In the genomic region with DNA sequence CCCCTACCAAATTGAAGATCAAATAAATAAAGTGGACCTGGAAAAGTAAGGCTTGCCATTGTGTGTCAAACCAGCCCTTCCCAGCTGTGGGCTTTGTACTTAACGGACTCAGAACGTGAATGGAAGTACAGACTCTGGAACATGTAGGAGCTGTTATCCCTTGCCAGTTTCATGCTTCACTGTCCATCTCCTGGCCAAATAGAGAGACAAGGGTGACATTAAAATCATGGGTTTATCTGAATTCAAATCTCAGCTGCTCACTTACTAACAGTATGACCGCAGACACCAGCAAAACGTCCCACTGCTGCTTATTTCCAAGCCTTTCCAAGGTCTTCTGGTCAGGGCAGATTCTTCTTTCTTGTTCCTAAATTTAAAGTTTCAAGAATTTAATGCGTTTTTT, we compare ENCODE assay signal across 3 cellular contexts.
TF ChIP-seq lines count a peak whose summit lies in the region.

No MANE protein-coding gene starts in this region.

TF ChIP-seq in SK-N-SH, 30 proteins besides CTCF, POLR2A, EP300 and RAD21:
- TF ChIP-seq FOSL2 (IDR thresholded peaks at IDR 0.05; ENCODE audit: borderline replicate concordance, low read depth), result no peak
- no peak for TF ChIP-seq GABPA (IDR thresholded peaks at IDR 0.05; ENCODE audit: low read depth)
- TF ChIP-seq TCF12 (IDR thresholded peaks at IDR 0.05), result no peak
- TF ChIP-seq MXI1 (IDR thresholded peaks at IDR 0.05; ENCODE audit: low read depth, low read length), result no peak
- no peak for TF ChIP-seq POLR2AphosphoS5 (IDR thresholded peaks at IDR 0.05; ENCODE audit: low read depth, low read length)
- TF ChIP-seq, protein P1, sequence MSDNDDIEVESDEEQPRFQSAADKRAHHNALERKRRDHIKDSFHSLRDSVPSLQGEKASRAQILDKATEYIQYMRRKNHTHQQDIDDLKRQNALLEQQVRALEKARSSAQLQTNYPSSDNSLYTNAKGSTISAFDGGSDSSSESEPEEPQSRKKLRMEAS (IDR thresholded peaks at IDR 0.05; ENCODE audit: low read depth), result no peak
- no peak for TF ChIP-seq GATA2 (CRISPR knock-in tag; IDR thresholded peaks at IDR 0.05)
- no peak for TF ChIP-seq EZH2phosphoT487 (IDR thresholded peaks at IDR 0.05; ENCODE audit: borderline replicate concordance, low read depth)
- TF ChIP-seq, protein P2, sequence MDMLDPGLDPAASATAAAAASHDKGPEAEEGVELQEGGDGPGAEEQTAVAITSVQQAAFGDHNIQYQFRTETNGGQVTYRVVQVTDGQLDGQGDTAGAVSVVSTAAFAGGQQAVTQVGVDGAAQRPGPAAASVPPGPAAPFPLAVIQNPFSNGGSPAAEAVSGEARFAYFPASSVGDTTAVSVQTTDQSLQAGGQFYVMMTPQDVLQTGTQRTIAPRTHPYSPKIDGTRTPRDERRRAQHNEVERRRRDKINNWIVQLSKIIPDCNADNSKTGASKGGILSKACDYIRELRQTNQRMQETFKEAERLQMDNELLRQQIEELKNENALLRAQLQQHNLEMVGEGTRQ (IDR thresholded peaks at IDR 0.05; ENCODE audit: borderline replicate concordance, low read depth, low read length), result no peak
- TF ChIP-seq TAF1 (IDR thresholded peaks at IDR 0.05; ENCODE audit: borderline replicate concordance, low read depth, low read length), result no peak
- no peak for TF ChIP-seq YY1 (IDR thresholded peaks at IDR 0.05; ENCODE audit: low read depth)
- TF ChIP-seq ZBTB33 (IDR thresholded peaks at IDR 0.05; ENCODE audit: borderline replicate concordance, low read depth), result no peak
- no peak for TF ChIP-seq NRF1 (IDR thresholded peaks at IDR 0.05; ENCODE audit: low read depth, low read length)
- no peak for TF ChIP-seq ELF1 (IDR thresholded peaks at IDR 0.05)

TF ChIP-seq in SK-N-SH treated with all-trans-retinoic acid at 6 μM for 48 hours, 23 proteins besides CTCF, POLR2A, EP300 and RAD21:
- TF ChIP-seq PATZ1 (CRISPR knock-in tag; IDR thresholded peaks at IDR 0.05; ENCODE audit: borderline replicate concordance) (no peak), TOX (CRISPR knock-in tag; IDR thresholded peaks at IDR 0.05; ENCODE audit: borderline replicate concordance) (no peak), PPARA (CRISPR knock-in tag; IDR thresholded peaks at IDR 0.05; ENCODE audit: borderline replicate concordance) (no peak), ZNF70 (CRISPR knock-in tag; IDR thresholded peaks at IDR 0.05) (no peak)

TF ChIP-seq in H1, 55 proteins besides CTCF, POLR2A, EP300 and RAD21:
- no peak for TF ChIP-seq KDM4A (IDR thresholded peaks at IDR 0.05; ENCODE audit: low read depth, low read length, severe bottlenecking)
- TF ChIP-seq CHD2 (IDR thresholded peaks at IDR 0.05; ENCODE audit: low read length), result no peak
- no peak for TF ChIP-seq GTF2F1 (IDR thresholded peaks at IDR 0.05; ENCODE audit: borderline replicate concordance, low read depth, low read length)
- TF ChIP-seq KDM5A (IDR thresholded peaks at IDR 0.05; ENCODE audit: low read length), result no peak
- TF ChIP-seq CBX5 (IDR thresholded peaks at IDR 0.05; ENCODE audit: low read depth, low read length), result no peak
- TF ChIP-seq TEAD4 (IDR thresholded peaks at IDR 0.05; ENCODE audit: low read depth, low read length), result no peak
- TF ChIP-seq RFX5 (IDR thresholded peaks at IDR 0.05; ENCODE audit: borderline replicate concordance, low read depth, low read length), result no peak
- TF ChIP-seq FOSL1 (IDR thresholded peaks at IDR 0.05; ENCODE audit: insufficient read depth, low read depth, low read length), result no peak
- TF ChIP-seq POU5F1 (IDR thresholded peaks at IDR 0.05; ENCODE audit: low read depth, low read length), result no peak
- no peak for TF ChIP-seq RBBP5 (IDR thresholded peaks at IDR 0.05; ENCODE audit: borderline replicate concordance, low read depth, low read length)
- TF ChIP-seq SP1 (IDR thresholded peaks at IDR 0.05; ENCODE audit: low read depth, low read length), result no peak
- TF ChIP-seq CBX8 (IDR thresholded peaks at IDR 0.05; ENCODE audit: borderline replicate concordance, low read depth, low read length), result no peak
- TF ChIP-seq, protein P3, sequence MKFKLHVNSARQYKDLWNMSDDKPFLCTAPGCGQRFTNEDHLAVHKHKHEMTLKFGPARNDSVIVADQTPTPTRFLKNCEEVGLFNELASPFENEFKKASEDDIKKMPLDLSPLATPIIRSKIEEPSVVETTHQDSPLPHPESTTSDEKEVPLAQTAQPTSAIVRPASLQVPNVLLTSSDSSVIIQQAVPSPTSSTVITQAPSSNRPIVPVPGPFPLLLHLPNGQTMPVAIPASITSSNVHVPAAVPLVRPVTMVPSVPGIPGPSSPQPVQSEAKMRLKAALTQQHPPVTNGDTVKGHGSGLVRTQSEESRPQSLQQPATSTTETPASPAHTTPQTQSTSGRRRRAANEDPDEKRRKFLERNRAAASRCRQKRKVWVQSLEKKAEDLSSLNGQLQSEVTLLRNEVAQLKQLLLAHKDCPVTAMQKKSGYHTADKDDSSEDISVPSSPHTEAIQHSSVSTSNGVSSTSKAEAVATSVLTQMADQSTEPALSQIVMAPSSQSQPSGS (IDR thresholded peaks at IDR 0.05; ENCODE audit: low read length), result no peak
TF ChIP-seq in H1: peak in this region for 0.
